ENCODE assay signal across 15 cellular contexts in genomic region chr16:30541502-30542329, GRCh38. TPM values are rescaled to one million over a fixed set of nuclear protein-coding genes. Genes with fewer than 3 reads are reported as not detected.
DNase-seq lines count a peak whose midpoint lies in the region; ATAC-seq, FAIRE-seq and TF ChIP-seq lines count a peak whose summit lies in the region.
"Had no signal": no experiment of that assay in that cellular context is flagged by ENCODE, and none has a peak within 500 bp of the region (broad histone marks: within the 10 kb centered on the region; RNA-seq: fewer than 3 reads in every experiment).

No MANE protein-coding gene starts in this region.

- no peaks in the 10 kb centered on the region for H3K9me3 ChIP-seq in trophoblast cell (ENCODE audit: insufficient read depth, low read depth, low read length)

- H3K4me1 ChIP-seq in GM23338 (ENCODE audit: insufficient read depth) (peaks cover 32% of the 10 kb centered on the region), trophoblast cell (ENCODE audit: control insufficient read depth in 1 of 2, insufficient read depth in 2 of 2, low read length in 2 of 2) (peaks cover 5 to 8% of the 10 kb centered on the region in 2 experiments)

- no peaks in the 10 kb centered on the region for H3K27me3 ChIP-seq in GM23338 (ENCODE audit: insufficient read depth)
- H3K27me3 ChIP-seq in trophoblast cell (ENCODE audit: insufficient read depth, low read length): no peaks in the 10 kb centered on the region

- peak; percentile 56 for DNase-seq in GM23338 (ENCODE audit: low spot score)
- DNase-seq in fibroblast of the aortic adventitia (ENCODE audit: low read depth): peak; percentile 70
- no peak for DNase-seq in trophoblast cell
- no peak for DNase-seq in GM12891 (ENCODE audit: insufficient read length, low spot score)
- no peak for DNase-seq in middle frontal gyrus (ENCODE audit: extremely low spot score, low spot score)
- no peak for DNase-seq in activated naive CD8-positive, alpha-beta T cell treated with anti-CD3 and anti-CD28 coated beads, Interleukin-2, amount 50 U/mL, for 24 hours
- no peak for DNase-seq in effector memory CD8-positive, alpha-beta T cell
- DNase-seq: activated CD4-positive, alpha-beta T cell treated with anti-CD3 and anti-CD28 coated beads, Interleukin-2, amount 50 U/mL, for 1 hour; CD4-positive, alpha-beta T cell; foreskin melanocyte; NCI-H1694; NCI-H82 had no signal

- H3K36me3 Mint-ChIP-seq in GM23338 (ENCODE audit: low read depth): peaks cover 11% of the 10 kb centered on the region
- H3K36me3 Mint-ChIP-seq in activated naive CD8-positive, alpha-beta T cell treated with anti-CD3 and anti-CD28 coated beads, Interleukin-2, amount 50 U/mL, for 24 hours (ENCODE audit: low read depth): peaks cover 10% of the 10 kb centered on the region
- peaks cover 7% of the 10 kb centered on the region for H3K36me3 Mint-ChIP-seq in effector memory CD8-positive, alpha-beta T cell (ENCODE audit: insufficient read depth)

- H3K27me3 Mint-ChIP-seq in GM23338 (ENCODE audit: insufficient read depth, low read depth, poor library complexity): peaks cover 10% of the 10 kb centered on the region
- H3K27me3 Mint-ChIP-seq in activated naive CD8-positive, alpha-beta T cell treated with anti-CD3 and anti-CD28 coated beads, Interleukin-2, amount 50 U/mL, for 24 hours: no peaks in the 10 kb centered on the region
- H3K27me3 Mint-ChIP-seq in effector memory CD8-positive, alpha-beta T cell: no peaks in the 10 kb centered on the region
- H3K27me3 Mint-ChIP-seq: activated T-helper 17 cell treated with anti-CD3 and anti-CD28 coated beads, Interleukin-2, amount 50 U/mL, for 72 hours; CD4-positive, alpha-beta T cell; central memory CD8-positive, alpha-beta T cell had no signal

- H3K36me3 ChIP-seq in GM23338 (ENCODE audit: insufficient read depth) (no peaks in the 10 kb centered on the region), trophoblast cell (ENCODE audit: control insufficient read depth in 1 of 2, insufficient read depth in 2 of 2, low read length in 2 of 2) (no peaks in the 10 kb centered on the region)

- H3K9ac ChIP-seq in trophoblast cell (ENCODE audit: low read length): no peak overlapping the region

- no peak overlapping the region for H3K23ac ChIP-seq in trophoblast cell (ENCODE audit: low read length)

- H2AK5ac ChIP-seq in trophoblast cell (ENCODE audit: low read length): peak overlapping the region; percentile 75

- H2BK12ac ChIP-seq in trophoblast cell (ENCODE audit: low read length): no peak overlapping the region

- no peak for TF ChIP-seq CTCF in GM23338 (conservative IDR thresholded peaks at IDR 0.05; ENCODE audit: low read depth in 2 of 2)
- TF ChIP-seq CTCF in fibroblast of the aortic adventitia (IDR thresholded peaks at IDR 0.05; ENCODE audit: insufficient read depth, low read length): no peak

- no peaks in the 10 kb centered on the region for H3K9me2 ChIP-seq in GM23338 (ENCODE audit: insufficient read depth)

- H3K9me3 Mint-ChIP-seq in GM23338: no peaks in the 10 kb centered on the region; the same call in 2 of the 3 replicates
- no peaks in the 10 kb centered on the region for H3K9me3 Mint-ChIP-seq in activated naive CD8-positive, alpha-beta T cell treated with anti-CD3 and anti-CD28 coated beads, Interleukin-2, amount 50 U/mL, for 24 hours
- H3K9me3 Mint-ChIP-seq in effector memory CD8-positive, alpha-beta T cell: no peaks in the 10 kb centered on the region
- H3K9me3 Mint-ChIP-seq: activated T-helper 17 cell treated with anti-CD3 and anti-CD28 coated beads, Interleukin-2, amount 50 U/mL, for 72 hours; CD4-positive, alpha-beta T cell; central memory CD8-positive, alpha-beta T cell had no signal

- ATAC-seq in GM23338 (peak; percentile 70), SK-N-SH treated with all-trans-retinoic acid at 6 μM for 48 hours (peak; percentile 79)
- no peak for ATAC-seq in activated naive CD8-positive, alpha-beta T cell treated with anti-CD3 and anti-CD28 coated beads, Interleukin-2, amount 50 U/mL, for 24 hours
- ATAC-seq in effector memory CD8-positive, alpha-beta T cell (replicated peaks): no peak
- ATAC-seq: activated T-helper 17 cell treated with anti-CD3 and anti-CD28 coated beads, Interleukin-2, amount 50 U/mL, for 72 hours had no signal

- no peaks in the 10 kb centered on the region for H3K79me2 ChIP-seq in GM23338 (replicated peaks; ENCODE audit: insufficient read depth)
- H3K79me2 ChIP-seq in trophoblast cell (ENCODE audit: control insufficient read depth, insufficient read depth, low read length, poor library complexity): no peaks in the 10 kb centered on the region

- H3F3A ChIP-seq in GM23338 (replicated peaks; ENCODE audit: low read depth): 0 out of 2 replicates have a peak, but pooled peaks cover 15% of the 10 kb centered on the region

- H3K27ac ChIP-seq in GM23338 (ENCODE audit: low read depth) (peak overlapping the region; percentile 40; the same call in 1 of the 2 replicates), trophoblast cell (ENCODE audit: low read depth, low read length) (no peak overlapping the region)

- no peak overlapping the region for H3K4ac ChIP-seq in trophoblast cell (ENCODE audit: low read depth, low read length)

- H3K4me3 ChIP-seq in GM23338 (peak overlapping the region; percentile 27), fibroblast of the aortic adventitia (ENCODE audit: low read depth, low read length) (no peak overlapping the region), trophoblast cell (ENCODE audit: low read depth, low read length) (no peak overlapping the region)

- H3K14ac ChIP-seq in trophoblast cell (ENCODE audit: low read length): no peak overlapping the region

- H3K4me2 ChIP-seq in GM23338: peak overlapping the region; percentile 70
- H3K4me2 ChIP-seq in trophoblast cell (ENCODE audit: low read length): no peak overlapping the region

- no peak for TF ChIP-seq POLR2A in GM12891 (IDR thresholded peaks at IDR 0.05; ENCODE audit: low read depth, low read length)

- peaks cover 8% of the 10 kb centered on the region; the same call in 2 of the 3 replicates for H3K4me1 Mint-ChIP-seq in GM23338
- H3K4me1 Mint-ChIP-seq in activated naive CD8-positive, alpha-beta T cell treated with anti-CD3 and anti-CD28 coated beads, Interleukin-2, amount 50 U/mL, for 24 hours: peaks cover 11% of the 10 kb centered on the region
- peaks cover 6% of the 10 kb centered on the region in 2 donors for H3K4me1 Mint-ChIP-seq in effector memory CD8-positive, alpha-beta T cell (ENCODE audit: low read depth in 2 of 2)
- H3K4me1 Mint-ChIP-seq: central memory CD8-positive, alpha-beta T cell had no signal

- no peak for FAIRE-seq in GM12891 (lab: Jason Lieb, UNC)

- no CpG with 5 or more reads among the region's 10 CpGs for WGBS in trophoblast cell (ENCODE audit: extremely low coverage, insufficient coverage, insufficient read length)

- no peak overlapping the region for H2BK5ac ChIP-seq in trophoblast cell (ENCODE audit: low read depth, low read length, poor library complexity)

- H3K27ac Mint-ChIP-seq in GM23338: no peak overlapping the region
- no peak overlapping the region for H3K27ac Mint-ChIP-seq in activated naive CD8-positive, alpha-beta T cell treated with anti-CD3 and anti-CD28 coated beads, Interleukin-2, amount 50 U/mL, for 24 hours
- no peak overlapping the region for H3K27ac Mint-ChIP-seq in effector memory CD8-positive, alpha-beta T cell
- H3K27ac Mint-ChIP-seq: activated T-helper 17 cell treated with anti-CD3 and anti-CD28 coated beads, Interleukin-2, amount 50 U/mL, for 72 hours; CD4-positive, alpha-beta T cell had no signal

- H3K4me3 Mint-ChIP-seq in GM23338: no peak overlapping the region
- H3K4me3 Mint-ChIP-seq in activated naive CD8-positive, alpha-beta T cell treated with anti-CD3 and anti-CD28 coated beads, Interleukin-2, amount 50 U/mL, for 24 hours: no peak overlapping the region
- no peak overlapping the region for H3K4me3 Mint-ChIP-seq in effector memory CD8-positive, alpha-beta T cell
- H3K4me3 Mint-ChIP-seq: activated T-helper 17 cell treated with anti-CD3 and anti-CD28 coated beads, Interleukin-2, amount 50 U/mL, for 72 hours; CD4-positive, alpha-beta T cell; central memory CD8-positive, alpha-beta T cell had no signal

- no peaks in the 10 kb centered on the region for H3K79me1 ChIP-seq in trophoblast cell (ENCODE audit: low read length)

- H2AFZ ChIP-seq in GM23338 (0 out of 2 replicates have a peak overlapping the region, but pooled peaks have one; percentile 15), trophoblast cell (ENCODE audit: insufficient read depth, low read length, poor library complexity) (no peak overlapping the region)

- H3K18ac ChIP-seq in trophoblast cell (ENCODE audit: low read length): no peak overlapping the region

- no peak overlapping the region for H4K91ac ChIP-seq in trophoblast cell (ENCODE audit: low read depth, low read length)

- H2BK120ac ChIP-seq in trophoblast cell (ENCODE audit: insufficient read depth, low read length, poor library complexity): no peak overlapping the region

- no peak overlapping the region for H4K12ac ChIP-seq in trophoblast cell (ENCODE audit: low read depth, low read length)

- H4K20me1 ChIP-seq in GM23338 (replicated peaks; ENCODE audit: insufficient read depth): no peaks in the 10 kb centered on the region

- H4K8ac ChIP-seq in trophoblast cell (ENCODE audit: low read depth, low read length): no peak overlapping the region

RNA-seq across cellular contexts. Expression of gene ZNF747, which starts 7.1 kb away (rescaled TPM):
- total RNA-seq in GM23338 (2014; rRNA removed; shearing (Covaris generic)): 10.8 and 12.6 TPM in 2 replicates
- 3.0 and 4.2 TPM in 2 replicates for polyA plus RNA-seq in GM23338 (2016; fragmentation: Nextera tagmentation; extraction: Ambion mirVana)
- total RNA-seq in fibroblast of the aortic adventitia (ENCODE audit: low replicate concordance): 14.0 and 16.0 TPM in 2 replicates
- polyA plus RNA-seq in trophoblast cell (2013): 3.6 and 3.8 TPM in 2 replicates
- 3.9 TPM for polyA plus RNA-seq in GM12891 (2012; ENCODE audit: low read depth, missing spikeins)

RNA-seq across cellular contexts. Expression of gene ZNF768, which starts 15.3 kb away (rescaled TPM):
- 34.6 and 43.0 TPM in 2 replicates for total RNA-seq in GM23338 (2014; rRNA removed; shearing (Covaris generic))
- polyA plus RNA-seq in GM23338 (2016; fragmentation: Nextera tagmentation; extraction: Ambion mirVana): 8.3 and 8.5 TPM in 2 replicates
- total RNA-seq in fibroblast of the aortic adventitia (ENCODE audit: low replicate concordance): 20.9 and 21.6 TPM in 2 replicates
- 21.5 and 22.4 TPM in 2 replicates for polyA plus RNA-seq in trophoblast cell (2013)
- polyA plus RNA-seq in GM12891 (2012; ENCODE audit: low read depth, missing spikeins): 14.0 TPM

RNA-seq across cellular contexts. Expression of gene ZNF764, which starts 16.5 kb away (rescaled TPM):
- 10.7 and 12.9 TPM in 2 replicates for total RNA-seq in GM23338 (2014; rRNA removed; shearing (Covaris generic))
- 5.6 and 6.0 TPM in 2 replicates for polyA plus RNA-seq in GM23338 (2016; fragmentation: Nextera tagmentation; extraction: Ambion mirVana)
- 5.3 and 11.2 TPM in 2 replicates for total RNA-seq in fibroblast of the aortic adventitia (ENCODE audit: low replicate concordance)
- polyA plus RNA-seq in trophoblast cell (2013): 4.2 and 4.4 TPM in 2 replicates
- 4.2 TPM for polyA plus RNA-seq in GM12891 (2012; ENCODE audit: low read depth, missing spikeins)

RNA-seq across cellular contexts. Expression of gene ZNF688, which starts 29.8 kb away (rescaled TPM):
- total RNA-seq in GM23338 (2014; rRNA removed; shearing (Covaris generic)): 1.3 and 4.0 TPM in 2 replicates
- polyA plus RNA-seq in GM23338 (2016; fragmentation: Nextera tagmentation; extraction: Ambion mirVana): 4.4 and 6.2 TPM in 2 replicates
- 6.7 and 57.4 TPM in 2 replicates for total RNA-seq in fibroblast of the aortic adventitia (ENCODE audit: low replicate concordance)
- polyA plus RNA-seq in trophoblast cell (2013): 3.5 and 4.1 TPM in 2 replicates
- polyA plus RNA-seq in GM12891 (2012; ENCODE audit: low read depth, missing spikeins): 7.4 TPM

RNA-seq across cellular contexts. Expression of gene ZNF785, which starts 43.8 kb away (rescaled TPM):
- total RNA-seq in GM23338 (2014; rRNA removed; shearing (Covaris generic)): 7.1 and 7.5 TPM in 2 replicates
- polyA plus RNA-seq in GM23338 (2016; fragmentation: Nextera tagmentation; extraction: Ambion mirVana): 4.9 and 5.4 TPM in 2 replicates
- total RNA-seq in fibroblast of the aortic adventitia (ENCODE audit: low replicate concordance): 8.1 and 8.3 TPM in 2 replicates
- 5.0 and 5.2 TPM in 2 replicates for polyA plus RNA-seq in trophoblast cell (2013)
- polyA plus RNA-seq in GM12891 (2012; ENCODE audit: low read depth, missing spikeins): 3.9 TPM

Comparison
In these comparisons a context has a peak if more than half of its experiments do, and no peak if none do; other contexts are left out.
1. ATAC-seq: peak in GM23338 (single experiment) and SK-N-SH treated with all-trans-retinoic acid at 6 μM for 48 hours (single experiment); none in activated naive CD8-positive, alpha-beta T cell treated with anti-CD3 and anti-CD28 coated beads, Interleukin-2, amount 50 U/mL, for 24 hours (single experiment) and effector memory CD8-positive, alpha-beta T cell (single experiment).
2. DNase-seq: peak in GM23338 (single experiment) and fibroblast of the aortic adventitia (single experiment); none in trophoblast cell (0 of 2), GM12891 (single experiment), middle frontal gyrus (single experiment), activated naive CD8-positive, alpha-beta T cell treated with anti-CD3 and anti-CD28 coated beads, Interleukin-2, amount 50 U/mL, for 24 hours (single experiment) and effector memory CD8-positive, alpha-beta T cell (0 of 3).